Comparison of ENCODE assay signal across 17 cellular contexts in the genomic region with DNA sequence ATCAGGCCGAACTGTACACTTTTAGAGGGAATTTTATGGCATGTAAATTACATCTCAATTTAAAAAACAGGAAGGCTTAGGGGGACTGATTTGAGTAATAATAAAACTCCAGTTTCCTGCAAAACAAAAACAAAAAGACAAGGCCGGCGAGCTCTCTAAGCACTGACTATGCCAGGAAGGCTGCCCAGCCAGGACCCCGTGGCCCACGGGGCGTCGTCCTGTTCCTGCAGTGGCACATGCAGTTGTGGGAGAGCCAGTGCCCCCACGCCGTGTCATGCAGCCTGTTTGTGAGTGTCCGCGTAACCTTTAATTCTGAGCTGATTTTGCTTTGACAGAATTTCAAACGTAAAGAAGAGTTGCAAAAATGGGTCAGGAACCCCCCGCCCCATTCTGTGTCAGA. TPM values are rescaled to one million over a fixed set of nuclear protein-coding genes. Genes with fewer than 3 reads are reported as not detected.
DNase-seq lines count a peak whose midpoint lies in the region; ATAC-seq and TF ChIP-seq lines count a peak whose summit lies in the region.
"Had no signal": no experiment of that assay in that cellular context is flagged by ENCODE, and none has a peak within 500 bp of the region (broad histone marks: within the 10 kb centered on the region; RNA-seq: fewer than 3 reads in every experiment).

No MANE protein-coding gene starts in this region.

- H4K20me1 ChIP-seq in GM23338 (replicated peaks; ENCODE audit: insufficient read depth) = peaks cover 8% of the 10 kb centered on the region
- H4K20me1 ChIP-seq in OCI-LY7 (ENCODE audit: insufficient read depth, low read length) = no peaks in the 10 kb centered on the region

- intact Hi-C loops in OCI-LY7 (cut with micrococcal nuclease; ENCODE audit: unreplicated experiment) (no loop called here), esophagus squamous epithelium (cut with DNase I) (no loop called here), psoas muscle (cut with DNase I) (no loop called here)

- H3F3A ChIP-seq in GM23338 (replicated peaks; ENCODE audit: low read depth) = peaks cover 5% of the 10 kb centered on the region; the same call in 1 of the 2 replicates

- CTCF ChIA-PET in OCI-LY7 (lab: Charles Lee; ENCODE audit: unreplicated experiment) = no interaction called here

- TF ChIP-seq CTCF in GM23338 (conservative IDR thresholded peaks at IDR 0.05; ENCODE audit: low read depth in 2 of 2) (no peak), OCI-LY7 (conservative IDR thresholded peaks at IDR 0.05; ENCODE audit: low read length) (no peak), esophagus squamous epithelium (IDR thresholded peaks at IDR 0.05) (no peak), psoas muscle (IDR thresholded peaks at IDR 0.05) (no peak)

- H3K9me3 ChIP-seq in OCI-LY7 (ENCODE audit: low read length) = no peaks in the 10 kb centered on the region
- H3K9me3 ChIP-seq in esophagus squamous epithelium = no peaks in the 10 kb centered on the region
- H3K9me3 ChIP-seq in psoas muscle = no peaks in the 10 kb centered on the region

- H3K9me2 ChIP-seq in GM23338 (ENCODE audit: insufficient read depth) (no peaks in the 10 kb centered on the region), OCI-LY7 (ENCODE audit: insufficient read depth, low read length) (no peaks in the 10 kb centered on the region)

- DNase-seq in GM23338 (ENCODE audit: low spot score) (no peak), OCI-LY7 (ENCODE audit: low spot score) (no peak), esophagus squamous epithelium (lab: John Stamatoyannopoulos, UW) (no peak), psoas muscle (no peak), GOT3 (lab: John Stamatoyannopoulos, UW) (no peak)
- DNase-seq in effector memory CD8-positive, alpha-beta T cell = no peak
- DNase-seq: caudate nucleus; effector memory CD4-positive, alpha-beta T cell; foreskin fibroblast; GDM1; NCI-H1436 treated with DMSO at 0.1 percent for 48 hours; NCI-H345; T-helper 17 cell had no signal

- H3K79me2 ChIP-seq in GM23338 (replicated peaks; ENCODE audit: insufficient read depth) (no peaks in the 10 kb centered on the region), OCI-LY7 (ENCODE audit: insufficient read depth, low read depth, low read length) (no peaks in the 10 kb centered on the region)

- ATAC-seq in GM23338 (no peak), psoas muscle (no peak), HG02973 (IDR thresholded peaks at IDR 0.05; ENCODE audit: unreplicated experiment) (no peak)
- no peak for ATAC-seq in effector memory CD8-positive, alpha-beta T cell (replicated peaks)
- ATAC-seq: activated CD4-positive, CD25-positive, alpha-beta regulatory T cell treated with anti-CD3 and anti-CD28 coated beads, Interleukin-2, amount 50 U/mL, for 24 hours; natural killer cell treated with Interleukin-12 subunit alpha and Interleukin-12 subunit beta and Interleukin-15 and Interleukin-18, amount 100 ng/mL, for 72 hours; T-helper 17 cell had no signal

- H3K36me3 Mint-ChIP-seq in GM23338 (ENCODE audit: low read depth) = peaks cover 54% of the 10 kb centered on the region
- peaks cover 20% of the 10 kb centered on the region for H3K36me3 Mint-ChIP-seq in effector memory CD8-positive, alpha-beta T cell (ENCODE audit: insufficient read depth)
- H3K36me3 Mint-ChIP-seq: natural killer cell treated with Interleukin-12 subunit alpha and Interleukin-12 subunit beta and Interleukin-15 and Interleukin-18, amount 100 ng/mL, for 72 hours had no signal

- peaks cover 13% of the 10 kb centered on the region for H3K4me1 Mint-ChIP-seq in GM23338
- peaks cover 5 to 6% of the 10 kb centered on the region in 2 donors for H3K4me1 Mint-ChIP-seq in effector memory CD8-positive, alpha-beta T cell (ENCODE audit: low read depth in 2 of 2)

- BruUV-seq in OCI-LY7 (replicated peaks; lab: Mats Ljungman, UMichigan) = TSS peak; percentile 43

- POLR2A ChIA-PET in OCI-LY7 (lab: Charles Lee) = no interaction called here

- H3K4me2 ChIP-seq in GM23338 (no peak overlapping the region), OCI-LY7 (ENCODE audit: low read length) (no peak overlapping the region)

- no peak for TF ChIP-seq POLR2A in esophagus squamous epithelium (IDR thresholded peaks at IDR 0.05)

- H3K27ac Mint-ChIP-seq in GM23338 = peak overlapping the region; percentile 18; the same call in 1 of the 2 replicates
- peak overlapping the region in 1 of 2 donors; percentile 44 for H3K27ac Mint-ChIP-seq in effector memory CD8-positive, alpha-beta T cell
- H3K27ac Mint-ChIP-seq: T-helper 17 cell had no signal

- H3K27me3 ChIP-seq in GM23338 (ENCODE audit: insufficient read depth) = no peaks in the 10 kb centered on the region
- H3K27me3 ChIP-seq in esophagus squamous epithelium = no peaks in the 10 kb centered on the region
- H3K27me3 ChIP-seq in psoas muscle (ENCODE audit: insufficient read depth in 3 of 3, low read length in 2 of 3) = no peaks in the 10 kb centered on the region

- no peaks in the 10 kb centered on the region for H3K9me3 Mint-ChIP-seq in GM23338
- no peaks in the 10 kb centered on the region for H3K9me3 Mint-ChIP-seq in effector memory CD8-positive, alpha-beta T cell
- H3K9me3 Mint-ChIP-seq: natural killer cell treated with Interleukin-12 subunit alpha and Interleukin-12 subunit beta and Interleukin-15 and Interleukin-18, amount 100 ng/mL, for 72 hours had no signal

- WGBS in esophagus squamous epithelium, 2 donors = 54 to 65% methylated on average over 12 of the region's 13 CpGs
- WGBS in psoas muscle, 3 donors = 64 to 80% (median 75%) methylated on average over 13 of the region's 13 CpGs

- H2AFZ ChIP-seq in GM23338 = no peak overlapping the region
- H2AFZ ChIP-seq in OCI-LY7 (ENCODE audit: low read length) = no peak overlapping the region

- H3K4me1 ChIP-seq in GM23338 (ENCODE audit: insufficient read depth) (no peaks in the 10 kb centered on the region), OCI-LY7 (ENCODE audit: insufficient read depth, low read length, poor library complexity, severe bottlenecking) (peaks cover 30% of the 10 kb centered on the region), esophagus squamous epithelium (peaks cover 21 to 94% (median 34%) of the 10 kb centered on the region in 3 donors), psoas muscle (peaks cover 40% of the 10 kb centered on the region)

- H3K4me3 Mint-ChIP-seq in GM23338 = no peak overlapping the region
- H3K4me3 Mint-ChIP-seq in effector memory CD8-positive, alpha-beta T cell = no peak overlapping the region
- H3K4me3 Mint-ChIP-seq: B cell; natural killer cell treated with Interleukin-12 subunit alpha and Interleukin-12 subunit beta and Interleukin-15 and Interleukin-18, amount 100 ng/mL, for 72 hours; T-helper 17 cell had no signal

- H3K27ac ChIP-seq in GM23338 (ENCODE audit: low read depth) = peak overlapping the region; percentile 50; the same call in 1 of the 2 replicates
- no peak overlapping the region for H3K27ac ChIP-seq in OCI-LY7 (ENCODE audit: low read depth, low read length, poor library complexity, severe bottlenecking)
- peak overlapping the region in 3 of 4 donors; percentile 61 to 79 (median 79) for H3K27ac ChIP-seq in esophagus squamous epithelium
- peak overlapping the region; percentile 55 for H3K27ac ChIP-seq in psoas muscle

- H3K36me3 ChIP-seq in GM23338 (ENCODE audit: insufficient read depth) = peaks cover 5% of the 10 kb centered on the region; the same call in 1 of the 2 replicates
- H3K36me3 ChIP-seq in OCI-LY7 (ENCODE audit: insufficient read depth, low read length) = peaks cover 93% of the 10 kb centered on the region
- H3K36me3 ChIP-seq in esophagus squamous epithelium = peaks cover 13 to 84% (median 35%) of the 10 kb centered on the region in 3 donors
- H3K36me3 ChIP-seq in psoas muscle (ENCODE audit: insufficient read depth in 1 of 2, low read depth in 1 of 2) = peaks cover 2 to 63% of the 10 kb centered on the region in 2 donors

- H3K4me3 ChIP-seq in GM23338 (no peak overlapping the region), OCI-LY7 (ENCODE audit: low read depth, low read length, poor library complexity, severe bottlenecking) (no peak overlapping the region), esophagus squamous epithelium (no peak overlapping the region), psoas muscle (no peak overlapping the region)

- H3K27me3 Mint-ChIP-seq in GM23338 (ENCODE audit: insufficient read depth, low read depth, poor library complexity) = peaks cover 26% of the 10 kb centered on the region
- H3K27me3 Mint-ChIP-seq in effector memory CD8-positive, alpha-beta T cell = no peaks in the 10 kb centered on the region
- H3K27me3 Mint-ChIP-seq: B cell; natural killer cell treated with Interleukin-12 subunit alpha and Interleukin-12 subunit beta and Interleukin-15 and Interleukin-18, amount 100 ng/mL, for 72 hours; T-helper 17 cell had no signal

TF ChIP-seq in GM23338, 12 proteins besides CTCF, POLR2A, EP300 and RAD21 (continues in another document):
- no peak for TF ChIP-seq EZH2phosphoT487 (IDR thresholded peaks at IDR 0.05; ENCODE audit: unreplicated experiment)

RNA-seq across cellular contexts. Expression of gene XRCC3, which starts 10.5 kb away (rescaled TPM):
- total RNA-seq in GM23338 (2014; rRNA removed; shearing (Covaris generic)) = 52.2 and 72.9 TPM in 2 replicates
- polyA plus RNA-seq in GM23338 (2016; fragmentation: Nextera tagmentation; extraction: Ambion mirVana) = 16.6 and 20.4 TPM in 2 replicates
- total RNA-seq in OCI-LY7 (2014; rRNA removed; shearing (Covaris generic)) = 83.6 and 130 TPM in 2 replicates
- 83.3 and 86.0 TPM in 2 replicates for total RNA-seq in OCI-LY7 (2022)
- 10 to 100 TPM; 10.9 to 17.8 (median 12.6) TPM for total RNA-seq in esophagus squamous epithelium
- 1 to 10 TPM; 1.1 to 2.5 (median 1.4) TPM for total RNA-seq in psoas muscle
- 1 to 10 TPM in 2 of 3 donors, under 1 TPM in 1; 1.00 to 2.5 (median 1.8) TPM for polyA plus RNA-seq in psoas muscle

RNA-seq across cellular contexts. Expression of gene ZFYVE21, which starts 10.9 kb away (rescaled TPM):
- 89.6 and 116 TPM in 2 replicates for total RNA-seq in GM23338 (2014; rRNA removed; shearing (Covaris generic))
- polyA plus RNA-seq in GM23338 (2016; fragmentation: Nextera tagmentation; extraction: Ambion mirVana) (79.4 and 88.0 TPM in 2 replicates), psoas muscle (10 to 100 TPM; 14.0 to 21.7 (median 16.9) TPM)
- total RNA-seq in OCI-LY7 (2014; rRNA removed; shearing (Covaris generic)) = 16.6 and 22.5 TPM in 2 replicates
- total RNA-seq in OCI-LY7 (2022) (18.0 and 23.2 TPM in 2 replicates), esophagus squamous epithelium (100 to 1,000 TPM in 2 of 4 donors, 10 to 100 TPM in 2; 69.5 to 134 (median 89.3) TPM), psoas muscle (10 to 100 TPM; 14.3 to 27.1 (median 20.8) TPM)
